ENCODE assay signal across 8 cellular contexts in the genomic region with DNA sequence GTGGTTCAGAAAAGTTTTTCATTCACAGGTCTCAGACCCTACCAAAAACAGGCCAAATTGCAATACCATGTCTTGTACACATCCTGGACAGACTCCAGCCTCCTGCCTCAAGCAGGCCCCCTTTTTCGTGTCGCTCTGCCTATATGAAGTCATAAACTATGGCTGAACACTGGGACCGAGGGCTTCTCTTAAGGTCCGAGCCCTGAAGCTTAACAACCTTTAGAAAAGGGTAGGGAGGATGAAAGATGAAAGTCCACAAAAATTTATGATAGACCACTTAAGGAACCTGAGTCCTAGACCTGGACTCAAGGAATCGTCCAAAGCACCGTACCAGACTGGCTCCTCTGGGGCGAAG. TPM values are rescaled to one million over a fixed set of nuclear protein-coding genes. Genes with fewer than 3 reads are reported as not detected.
DNase-seq lines count a peak whose midpoint lies in the region; ATAC-seq lines count a peak whose summit lies in the region.

No MANE protein-coding gene starts in this region.

- H3K4me3 ChIP-seq in MG63 (peak overlapping the region; percentile 81), iPS-15b (ENCODE audit: low read depth, low read length) (peak overlapping the region; percentile 82)

- H3K27ac ChIP-seq in angular gyrus (ENCODE audit: low read depth, low read length) = peak overlapping the region; percentile 94

- H3K27me3 ChIP-seq in MG63 (no peaks in the 10 kb centered on the region), iPS-15b (ENCODE audit: control insufficient read depth, insufficient read depth, low read length) (peaks cover 3% of the 10 kb centered on the region)

- peak; percentile 59 for DNase-seq in NCI-H82 (lab: John Stamatoyannopoulos, UW)
- no peak for DNase-seq in NCI-H82 treated with DMSO at 0.1 percent for 48 hours (lab: John Stamatoyannopoulos, UW; ENCODE audit: unreplicated experiment)
- DNase-seq in MG63 = peak; percentile 51
- peak; percentile 38 for DNase-seq in stimulated activated CD8-positive, alpha-beta memory T cell treated with anti-CD3 and anti-CD28 coated beads, Interleukin-4, amount 100 ng/mL, for 48 hours
- no peak for DNase-seq in COLO829 (ENCODE audit: low spot score)

- H3K9me3 ChIP-seq in MG63 = no peaks in the 10 kb centered on the region
- no peaks in the 10 kb centered on the region for H3K9me3 ChIP-seq in iPS-15b (ENCODE audit: control insufficient read depth, insufficient read depth, low read length)

- H3K36me3 ChIP-seq in MG63 = no peaks in the 10 kb centered on the region
- H3K36me3 ChIP-seq in iPS-15b (ENCODE audit: control insufficient read depth, insufficient read depth, low read length) = no peaks in the 10 kb centered on the region

- peak; percentile 10 for ATAC-seq in GM21737 (IDR thresholded peaks at IDR 0.05; ENCODE audit: unreplicated experiment)

- peak overlapping the region; percentile 79 for H3K9ac ChIP-seq in iPS-15b (ENCODE audit: low read depth, low read length)

- peaks cover 5% of the 10 kb centered on the region for H3K4me1 ChIP-seq in iPS-15b (ENCODE audit: control insufficient read depth, insufficient read depth, low read length)

RNA-seq across cellular contexts. Expression of a gene that starts 1.3 kb away (rescaled TPM):
- 13.8 and 25.4 TPM in 2 replicates for total RNA-seq in MG63 (2014; rRNA removed; shearing (Covaris generic); ENCODE audit: low replicate concordance)

Comparison
In these comparisons a context has a peak if more than half of its experiments do, and no peak if none do; other contexts are left out.
1. DNase-seq: peak in NCI-H82 (single experiment), MG63 (single experiment) and stimulated activated CD8-positive, alpha-beta memory T cell treated with anti-CD3 and anti-CD28 coated beads, Interleukin-4, amount 100 ng/mL, for 48 hours (single experiment); none in NCI-H82 treated with DMSO at 0.1 percent for 48 hours (single experiment) and COLO829 (single experiment).